Comparison of ENCODE assay signal across 17 cellular contexts in the genomic region with DNA sequence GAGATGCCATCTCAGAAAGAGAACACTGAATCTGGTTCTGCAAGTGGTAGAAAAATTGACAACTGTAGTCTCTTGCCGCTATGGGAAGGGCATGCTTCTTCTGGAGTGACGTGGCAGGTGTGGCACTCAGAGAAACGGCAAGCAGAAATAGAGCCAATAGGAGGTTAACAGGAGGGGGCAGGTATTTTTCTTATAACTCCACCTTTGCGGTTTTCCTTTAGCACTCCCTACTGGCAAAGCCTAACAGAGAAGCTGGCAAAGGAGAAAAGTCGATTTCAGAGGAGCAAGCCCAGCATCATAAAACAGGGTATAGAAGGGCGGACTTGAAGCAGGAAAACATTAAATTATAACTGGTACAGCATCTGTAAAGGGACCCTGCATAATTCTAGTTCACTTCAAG.
A peak's percentile ranks its signal among the peaks of the same experiment; 100 is the strongest.
DNase-seq lines count a peak whose midpoint lies in the region; ATAC-seq and TF ChIP-seq lines count a peak whose summit lies in the region.
"Had no signal": no experiment of that assay in that cellular context is flagged by ENCODE, and none has a peak within 500 bp of the region (broad histone marks: within the 10 kb centered on the region; RNA-seq: fewer than 3 reads in every experiment).

No MANE protein-coding gene starts in this region.

- H4K91ac ChIP-seq in H9 (ENCODE audit: insufficient read length, low read depth, low read length) (no peak overlapping the region), trophoblast cell (ENCODE audit: low read depth, low read length) (no peak overlapping the region)

- H3K36me3 Mint-ChIP-seq in H9 (ENCODE audit: insufficient read depth in 1 of 3, low read depth in 3 of 3) (peaks cover 8 to 14% (median 13%) of the 10 kb centered on the region in 3 experiments; a peak in 6 of 7 replicates), WTC11 (peaks cover 15% of the 10 kb centered on the region)
- H3K36me3 Mint-ChIP-seq: CD14-positive monocyte; CD4-positive, alpha-beta memory T cell had no signal

- no peak overlapping the region for H3K56ac ChIP-seq in H9 (ENCODE audit: insufficient read length, low read depth, low read length)

- H3K9ac ChIP-seq in H9 (ENCODE audit: extremely low read depth, insufficient read length, low read length) = no peak overlapping the region
- no peak overlapping the region for H3K9ac ChIP-seq in trophoblast cell (ENCODE audit: low read length)

- H2AK5ac ChIP-seq in H9 (ENCODE audit: insufficient read length, low read length) (no peak overlapping the region), trophoblast cell (ENCODE audit: low read length) (no peak overlapping the region)

- H3K23ac ChIP-seq in H9 (ENCODE audit: insufficient read length, low read depth, low read length) (no peak overlapping the region), trophoblast cell (ENCODE audit: low read length) (no peak overlapping the region)

- DNase-seq in H9 (peak; percentile 43), WTC11 (ENCODE audit: low spot score) (no peak), iPS-NIHi7 (ENCODE audit: extremely low spot score) (peak; percentile 15), trophoblast cell (no peak), HEK293T (ENCODE audit: extremely low spot score) (no peak)
- no peak for DNase-seq in activated CD4-positive, alpha-beta T cell treated with anti-CD3 and anti-CD28 coated beads for 48 hours
- DNase-seq: ACHN; CD4-positive, alpha-beta memory T cell; DMS79 treated with DMSO at 0.1 percent for 48 hours; GF-D8; IMR-90 had no signal

- no peak overlapping the region for H4K5ac ChIP-seq in H9 (ENCODE audit: insufficient read length, low read depth, low read length)

- H2BK120ac ChIP-seq in H9 (ENCODE audit: low read depth, low read length, poor library complexity, severe bottlenecking) = no peak overlapping the region
- no peak overlapping the region for H2BK120ac ChIP-seq in trophoblast cell (ENCODE audit: insufficient read depth, low read length, poor library complexity)

- H3K4ac ChIP-seq in H9 (ENCODE audit: low read depth, low read length) (no peak overlapping the region), trophoblast cell (ENCODE audit: low read depth, low read length) (no peak overlapping the region)

- no peaks in the 10 kb centered on the region for H3K36me3 ChIP-seq in trophoblast cell (ENCODE audit: control insufficient read depth in 1 of 2, insufficient read depth in 2 of 2, low read length in 2 of 2)

- no peak overlapping the region for H2AFZ ChIP-seq in H9 (ENCODE audit: low read length)
- H2AFZ ChIP-seq in trophoblast cell (ENCODE audit: insufficient read depth, low read length, poor library complexity) = peak overlapping the region; percentile 41

- H3K9me3 ChIP-seq in H9 (ENCODE audit: control insufficient read depth, low read depth, low read length) (peaks cover 7% of the 10 kb centered on the region), trophoblast cell (ENCODE audit: insufficient read depth, low read depth, low read length) (no peaks in the 10 kb centered on the region)

- H2BK12ac ChIP-seq in H9 (ENCODE audit: insufficient read length, low read depth, low read length) (no peak overlapping the region), trophoblast cell (ENCODE audit: low read length) (no peak overlapping the region)

- no CpG with 5 or more reads among the region's 6 CpGs for WGBS in H9 (ENCODE audit: extremely low coverage, insufficient read length, low lambda C conversion rate)
- WGBS in trophoblast cell (ENCODE audit: extremely low coverage, insufficient coverage, insufficient read length) = no CpG with 5 or more reads among the region's 6 CpGs

- no peak overlapping the region for H3T11ph ChIP-seq in H9 (ENCODE audit: low read length)

- H3K27ac ChIP-seq in H9 (ENCODE audit: insufficient read length, low read depth, low read length) (no peak overlapping the region), trophoblast cell (ENCODE audit: low read depth, low read length) (no peak overlapping the region)
- H3K27ac ChIP-seq: HL-60 had no signal

- peaks cover 0 to under 1% of the 10 kb centered on the region in 2 experiments; a peak in 1 of 4 replicates for H3K4me1 Mint-ChIP-seq in H9
- H3K4me1 Mint-ChIP-seq in WTC11 = peaks cover 7% of the 10 kb centered on the region
- H3K4me1 Mint-ChIP-seq: CD14-positive monocyte; CD4-positive, alpha-beta memory T cell had no signal

- no peak overlapping the region for H2BK20ac ChIP-seq in H9 (ENCODE audit: low read depth, low read length, poor library complexity, severe bottlenecking)

- H3K4me3 Mint-ChIP-seq in H9 = no peak overlapping the region
- H3K4me3 Mint-ChIP-seq in WTC11 = no peak overlapping the region
- H3K4me3 Mint-ChIP-seq: CD14-positive monocyte; CD4-positive, alpha-beta memory T cell had no signal

- H3K27me3 ChIP-seq in H9 (ENCODE audit: insufficient read depth, low read length) = no peaks in the 10 kb centered on the region
- H3K27me3 ChIP-seq in trophoblast cell (ENCODE audit: insufficient read depth, low read length) = no peaks in the 10 kb centered on the region

- H3K79me2 ChIP-seq in H9 (ENCODE audit: insufficient read depth, low read length) = no peaks in the 10 kb centered on the region
- no peaks in the 10 kb centered on the region for H3K79me2 ChIP-seq in trophoblast cell (ENCODE audit: control insufficient read depth, insufficient read depth, low read length, poor library complexity)

- H2BK5ac ChIP-seq in H9 (ENCODE audit: insufficient read length, low read length) (no peak overlapping the region), trophoblast cell (ENCODE audit: low read depth, low read length, poor library complexity) (no peak overlapping the region)

- H4K20me1 ChIP-seq in H9 (ENCODE audit: control insufficient read depth, insufficient read depth, insufficient read length) = no peaks in the 10 kb centered on the region

- H3K23me2 ChIP-seq in H9 (ENCODE audit: insufficient read length, low read depth, low read length, poor library complexity, severe bottlenecking) = no peaks in the 10 kb centered on the region

- no peak overlapping the region for H3K14ac ChIP-seq in H9 (ENCODE audit: insufficient read depth, low read length)
- no peak overlapping the region for H3K14ac ChIP-seq in trophoblast cell (ENCODE audit: low read length)

- POLR2A ChIA-PET in WTC11 (lab: Charles Lee) = no interaction called here
- POLR2A ChIA-PET in HEK293T (lab: Yijun Ruan, JAX) = no interaction called here

- no peaks in the 10 kb centered on the region for H3K27me3 Mint-ChIP-seq in H9 (ENCODE audit: low read depth)
- no peaks in the 10 kb centered on the region for H3K27me3 Mint-ChIP-seq in WTC11 (ENCODE audit: low read depth)
- H3K27me3 Mint-ChIP-seq: CD4-positive, alpha-beta memory T cell had no signal

- no peaks in the 10 kb centered on the region for H3K4me1 ChIP-seq in H9 (ENCODE audit: insufficient read depth, low read length)
- H3K4me1 ChIP-seq in trophoblast cell (ENCODE audit: control insufficient read depth in 1 of 2, insufficient read depth in 2 of 2, low read length in 2 of 2) = no peaks in the 10 kb centered on the region

- H4K8ac ChIP-seq in H9 (replicated peaks; ENCODE audit: insufficient read length, low read depth, low read length) (no peak overlapping the region), trophoblast cell (ENCODE audit: low read depth, low read length) (peak overlapping the region; percentile 70)

- H3K27ac Mint-ChIP-seq in H9 (peak overlapping the region in 1 of 3 experiments; percentile 45; a peak in 1 of 7 replicates), WTC11 (no peak overlapping the region)
- H3K27ac Mint-ChIP-seq: CD14-positive monocyte; CD4-positive, alpha-beta memory T cell had no signal

- no peak overlapping the region for H4K12ac ChIP-seq in trophoblast cell (ENCODE audit: low read depth, low read length)

- no peak overlapping the region for H3K4me2 ChIP-seq in H9 (ENCODE audit: insufficient read depth, insufficient read length, low read length)
- H3K4me2 ChIP-seq in trophoblast cell (ENCODE audit: low read length) = no peak overlapping the region

- H3K18ac ChIP-seq in H9 (ENCODE audit: insufficient read length, low read depth, low read length) = no peak overlapping the region
- no peak overlapping the region for H3K18ac ChIP-seq in trophoblast cell (ENCODE audit: low read length)

- peak; percentile 91 for ATAC-seq in WTC11
- ATAC-seq in GM21367 (IDR thresholded peaks at IDR 0.05; ENCODE audit: unreplicated experiment) = no peak
- no peak for ATAC-seq in HG02981 (IDR thresholded peaks at IDR 0.05; ENCODE audit: unreplicated experiment)
- ATAC-seq: HCT116, K562 had no signal

- no peak overlapping the region for H2BK15ac ChIP-seq in H9 (ENCODE audit: low read depth, low read length)

- CTCF ChIA-PET in WTC11 (lab: Charles Lee) (no interaction called here), HEK293T (lab: Yijun Ruan, JAX) (no interaction called here)

- H3K9me3 Mint-ChIP-seq in H9 (peaks cover 13 to 17% of the 10 kb centered on the region in 2 experiments), WTC11 (peaks cover 14% of the 10 kb centered on the region)

- TF ChIP-seq CTCF in H9 (conservative IDR thresholded peaks at IDR 0.05) (peak; percentile 18; the same call in 1 of the 3 replicates), WTC11 (IDR thresholded peaks at IDR 0.05) (no peak)

- H3K79me1 ChIP-seq in H9 (ENCODE audit: insufficient read depth, low read depth, low read length, poor library complexity, severe bottlenecking) = no peaks in the 10 kb centered on the region
- no peaks in the 10 kb centered on the region for H3K79me1 ChIP-seq in trophoblast cell (ENCODE audit: low read length)

- no peak overlapping the region for H3K4me3 ChIP-seq in trophoblast cell (ENCODE audit: low read depth, low read length)
- H3K4me3 ChIP-seq: K562 had no signal

TF ChIP-seq in WTC11, 78 proteins besides CTCF, POLR2A, EP300 and RAD21 (continues in another document):
- TF ChIP-seq ZNF138 (CRISPR knock-in tag; conservative IDR thresholded peaks at IDR 0.05) = no peak
- TF ChIP-seq CREB1 (CRISPR knock-in tag; IDR thresholded peaks at IDR 0.05) = no peak

TF ChIP-seq in HEK293T, 16 proteins besides CTCF, POLR2A, EP300 and RAD21 (continues in another document):
- TF ChIP-seq FOXK2 (IDR thresholded peaks at IDR 0.05) (no peak), SP1 (IDR thresholded peaks at IDR 0.05) (no peak), LEF1 (IDR thresholded peaks at IDR 0.05; ENCODE audit: borderline replicate concordance) (no peak), HDGF (IDR thresholded peaks at IDR 0.05; ENCODE audit: borderline replicate concordance) (no peak), SUZ12 (IDR thresholded peaks at IDR 0.05) (no peak), ZNF384 (IDR thresholded peaks at IDR 0.05) (no peak), TARDBP (IDR thresholded peaks at IDR 0.05) (no peak), ARNT (IDR thresholded peaks at IDR 0.05) (no peak), ELF4 (IDR thresholded peaks at IDR 0.05) (no peak)
- TF ChIP-seq, protein P1, sequence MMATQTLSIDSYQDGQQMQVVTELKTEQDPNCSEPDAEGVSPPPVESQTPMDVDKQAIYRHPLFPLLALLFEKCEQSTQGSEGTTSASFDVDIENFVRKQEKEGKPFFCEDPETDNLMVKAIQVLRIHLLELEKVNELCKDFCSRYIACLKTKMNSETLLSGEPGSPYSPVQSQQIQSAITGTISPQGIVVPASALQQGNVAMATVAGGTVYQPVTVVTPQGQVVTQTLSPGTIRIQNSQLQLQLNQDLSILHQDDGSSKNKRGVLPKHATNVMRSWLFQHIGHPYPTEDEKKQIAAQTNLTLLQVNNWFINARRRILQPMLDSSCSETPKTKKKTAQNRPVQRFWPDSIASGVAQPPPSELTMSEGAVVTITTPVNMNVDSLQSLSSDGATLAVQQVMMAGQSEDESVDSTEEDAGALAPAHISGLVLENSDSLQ (IDR thresholded peaks at IDR 0.05) = no peak

Comparison
In these comparisons a context has a peak if more than half of its experiments do, and no peak if none do; other contexts are left out.
1. DNase-seq: peak in H9 (single experiment) and iPS-NIHi7 (single experiment); none in WTC11 (single experiment), trophoblast cell (0 of 2), HEK293T (single experiment) and activated CD4-positive, alpha-beta T cell treated with anti-CD3 and anti-CD28 coated beads for 48 hours (single experiment).